In genomic region chr20:35618032-35618371, GRCh38 we compare ENCODE assay signal across 9 cellular contexts. TPM values are rescaled to one million over a fixed set of nuclear protein-coding genes. Genes with fewer than 3 reads are reported as not detected.
DNase-seq lines count a peak whose midpoint lies in the region; ATAC-seq, FAIRE-seq and TF ChIP-seq lines count a peak whose summit lies in the region.
"Had no signal": no experiment of that assay in that cellular context is flagged by ENCODE, and none has a peak within 500 bp of the region (broad histone marks: within the 10 kb centered on the region; RNA-seq: fewer than 3 reads in every experiment).

No MANE protein-coding gene starts in this region.

- H3K79me2 ChIP-seq in HepG2 (ENCODE audit: insufficient read depth, low read length) = peaks cover 15% of the 10 kb centered on the region

- TF ChIP-seq CTCF in HepG2 (CRISPR knock-in tag; IDR thresholded peaks at IDR 0.05) (no peak), transverse colon (IDR thresholded peaks at IDR 0.05) (no peak)

- DNase-seq in activated naive CD4-positive, alpha-beta T cell treated with anti-CD3 and anti-CD28 coated beads for 36 hours = no peak
- no peak for DNase-seq in activated naive CD4-positive, alpha-beta T cell treated with anti-CD3 and anti-CD28 coated beads, Interleukin-2, amount 50 U/mL, for 16 hours
- no peak for DNase-seq in adipocyte (ENCODE audit: low read depth)
- DNase-seq in HepG2 (ENCODE audit: low spot score) = no peak
- DNase-seq in transverse colon = no peak
- no peak for DNase-seq in anterior cingulate cortex (lab: John Stamatoyannopoulos, UW)
- DNase-seq: NCI-H2107 had no signal

- CTCF ChIA-PET in activated naive CD4-positive, alpha-beta T cell treated with anti-CD3 and anti-CD28 coated beads for 36 hours (lab: Charles Lee) = interaction anchor here (0.6 to 2.2 kb wide), 7 partner anchors 17 to 76 kb away, joined by 3 to 14 read pairs (median 5); partner anchors contain the start of gene ERGIC3
- CTCF ChIA-PET in HepG2 (lab: Yijun Ruan, JAX; ENCODE audit: low intra/inter-chr PET ratio, low total read pairs) = interaction anchor here (1.1 kb wide), 1 partner anchor 81 kb away, joined by 3 read pairs; no protein-coding TSS in a partner anchor

- peaks cover 4% of the 10 kb centered on the region for H3K27me3 Mint-ChIP-seq in activated naive CD4-positive, alpha-beta T cell treated with anti-CD3 and anti-CD28 coated beads for 36 hours (ENCODE audit: low read depth)

- H3K27ac ChIP-seq in HepG2 (ENCODE audit: extremely low read length, insufficient read depth, low read length) (peak overlapping the region; percentile 87), transverse colon (peak overlapping the region; percentile 90 to 98 (median 96))

- H3K27me3 ChIP-seq in adipocyte (replicated peaks; ENCODE audit: control insufficient read depth, insufficient read depth, low read length) (no peaks in the 10 kb centered on the region), HepG2 (ENCODE audit: control insufficient read depth in 1 of 2, insufficient read depth in 2 of 2, low read length in 2 of 2) (peaks cover 0 to 7% of the 10 kb centered on the region in 2 experiments; a peak in 1 of 5 replicates), transverse colon (no peaks in the 10 kb centered on the region)

- H4K20me1 ChIP-seq in HepG2 (ENCODE audit: insufficient read depth, low read length) = no peaks in the 10 kb centered on the region; the same call in 1 of the 2 replicates

- H3K4me1 ChIP-seq in adipocyte (ENCODE audit: control insufficient read depth, insufficient read depth, low read length) (peaks cover 18% of the 10 kb centered on the region), HepG2 (ENCODE audit: insufficient read depth, low read length) (peaks cover 26% of the 10 kb centered on the region), transverse colon (peaks cover 12 to 47% (median 37%) of the 10 kb centered on the region in 4 donors)

- POLR2A ChIA-PET in HepG2 (lab: Yijun Ruan, JAX) = interaction anchor here (0.7 to 6.7 kb wide), 24 partner anchors 13 to 333 kb away, joined by 3 to 152 read pairs (median 8); partner anchors contain the start of genes CEP250, CPNE1, EIF6 and ERGIC3

- peak overlapping the region; percentile 97 for H3K4me2 ChIP-seq in HepG2 (ENCODE audit: low read depth, low read length)

- TF ChIP-seq POLR2A in HepG2 (IDR thresholded peaks at IDR 0.05; ENCODE audit: insufficient read depth in 1 of 2, low read depth in 2 of 2, low read length in 2 of 2) (no peak), transverse colon (IDR thresholded peaks at IDR 0.05) (no peak)

- in situ Hi-C loops in HepG2 (cut with HindIII; ENCODE audit: extremely low pct_ligation_motif_present, low pct_unique_long_range_greater_than_20kb) = loop anchor here (5.0 kb wide), 1 partner anchor 44 kb away; the partner anchor contains the start of genes CPNE1 and RBM12
- in situ Hi-C loops in transverse colon (cut with MboI; ENCODE audit: low pct_ligation_motif_present in 1 of 4, low pct_unique_long_range_greater_than_20kb in 1 of 4, low sequenced_read_pairs in 3 of 4) = no loop called here

- intact Hi-C loops in activated naive CD4-positive, alpha-beta T cell treated with anti-CD3 and anti-CD28 coated beads for 36 hours (cut with micrococcal nuclease) = loop anchor here (5.0 kb wide), 2 partner anchors 161 to 434 kb away; partner anchors contain the start of gene CEP250
- intact Hi-C loops in HepG2 (cut with micrococcal nuclease; ENCODE audit: unreplicated experiment) (loop anchor here (5.0 kb wide), 3 partner anchors 51 to 124 kb away; partner anchors contain the start of genes ERGIC3 and RBM39), transverse colon (cut with DNase I; ENCODE audit: low total_unique reads) (no loop called here)

- H3K4me3 Mint-ChIP-seq in activated naive CD4-positive, alpha-beta T cell treated with anti-CD3 and anti-CD28 coated beads for 36 hours = peak overlapping the region; percentile 82

- H2AFZ ChIP-seq in HepG2 (ENCODE audit: low read length) = no peak overlapping the region

- TF ChIP-seq RAD21 in HepG2 (CRISPR knock-in tag; IDR thresholded peaks at IDR 0.05) = no peak

- no TSS peak for BruUV-seq in HepG2 (replicated peaks; lab: Mats Ljungman, UMichigan)

- H3K9me3 Mint-ChIP-seq in activated naive CD4-positive, alpha-beta T cell treated with anti-CD3 and anti-CD28 coated beads for 36 hours = no peaks in the 10 kb centered on the region

- H3K9me3 ChIP-seq in adipocyte (ENCODE audit: control insufficient read depth, low read length) (no peaks in the 10 kb centered on the region), HepG2 (ENCODE audit: low read length) (no peaks in the 10 kb centered on the region), transverse colon (no peaks in the 10 kb centered on the region)

- no peak for FAIRE-seq in HepG2 (lab: Jason Lieb, UNC)

- no peak for TF ChIP-seq EP300 in HepG2 (IDR thresholded peaks at IDR 0.05; ENCODE audit: low read depth in 2 of 2, low read length in 2 of 2)
- TF ChIP-seq EP300 in HepG2 (CRISPR knock-in tag; IDR thresholded peaks at IDR 0.05; ENCODE audit: borderline replicate concordance) = no peak
- no peak for TF ChIP-seq EP300 in transverse colon (IDR thresholded peaks at IDR 0.05; ENCODE audit: low read depth)

- H3K36me3 ChIP-seq in adipocyte (ENCODE audit: control insufficient read depth, insufficient read depth, low read length, severe bottlenecking) = no peaks in the 10 kb centered on the region
- H3K36me3 ChIP-seq in HepG2 (replicated peaks in 1 of 2; ENCODE audit: control insufficient read depth in 1 of 2, insufficient read depth in 2 of 2, low read length in 2 of 2) = peaks cover 5 to 14% of the 10 kb centered on the region in 2 experiments
- H3K36me3 ChIP-seq in transverse colon = no peaks in the 10 kb centered on the region

- peaks cover 2% of the 10 kb centered on the region for H3K36me3 Mint-ChIP-seq in activated naive CD4-positive, alpha-beta T cell treated with anti-CD3 and anti-CD28 coated beads for 36 hours (ENCODE audit: low read depth)

- H3K9ac ChIP-seq in adipocyte (ENCODE audit: low read length) (no peak overlapping the region), HepG2 (ENCODE audit: insufficient read depth, low read depth, low read length) (peak overlapping the region; percentile 85)

- WGBS in HepG2 (ENCODE audit: low lambda C conversion rate) = 1% methylated on average over 3 of the region's 3 CpGs
- WGBS in transverse colon (ENCODE audit: low coverage in 1 of 2), 2 donors = 10 to 15% methylated on average over 2 to 3 of the region's 3 CpGs

- H3K27ac Mint-ChIP-seq in activated naive CD4-positive, alpha-beta T cell treated with anti-CD3 and anti-CD28 coated beads for 36 hours = no peak overlapping the region

- peaks cover 48% of the 10 kb centered on the region for H3K4me1 Mint-ChIP-seq in activated naive CD4-positive, alpha-beta T cell treated with anti-CD3 and anti-CD28 coated beads for 36 hours (ENCODE audit: low read depth)

- ATAC-seq in HepG2 (no peak), GM21717 (IDR thresholded peaks at IDR 0.05; ENCODE audit: unreplicated experiment) (no peak), GM21528 (IDR thresholded peaks at IDR 0.05; ENCODE audit: low FRiP score, unreplicated experiment) (no peak)

- H3K4me3 ChIP-seq in adipocyte (ENCODE audit: low read length) (peak overlapping the region; percentile 72), HepG2 (replicated peaks in 1 of 3; ENCODE audit: insufficient read depth in 1 of 3, low read depth in 2 of 3, low read length in 3 of 3) (peak overlapping the region; percentile 67 to 96 (median 87)), transverse colon (peak overlapping the region in 2 of 4 donors; percentile 32 to 64)

RNA-seq across cellular contexts. Expression of gene SPAG4, which starts 2.4 kb away (rescaled TPM):
- 1 to 10 TPM; 2.9 to 3.6 TPM for total RNA-seq in activated naive CD4-positive, alpha-beta T cell treated with anti-CD3 and anti-CD28 coated beads for 36 hours
- total RNA-seq in HepG2 (2016; rRNA removed; fragmentation: Illumina TruSeq; extraction: Trizol) = 2.5 and 5.8 TPM in 2 replicates
- total RNA-seq in HepG2 (2016; cell fraction: cytosol; rRNA removed; fragmentation: Illumina TruSeq; extraction: Trizol; ENCODE audit: low read depth) = 2.5 and 4.4 TPM in 2 replicates
- total RNA-seq in HepG2 (2016; cell fraction: insoluble cytoplasmic fraction; rRNA removed; fragmentation: Illumina TruSeq; extraction: Trizol) = 4.1 and 5.3 TPM in 2 replicates
- total RNA-seq in HepG2 (2016; cell fraction: membrane; rRNA removed; fragmentation: Illumina TruSeq; extraction: Trizol) = 3.0 and 4.9 TPM in 2 replicates
- total RNA-seq in HepG2 (2016; cell fraction: nucleus; rRNA removed; fragmentation: Illumina TruSeq; extraction: Trizol) = 3.3 and 6.5 TPM in 2 replicates
- 137 and 149 TPM in 2 replicates for polyA plus RNA-seq in HepG2 (2011; rRNA removed)
- polyA plus RNA-seq in HepG2 (2011; cell fraction: cytosol; rRNA removed) = 115 and 170 TPM in 2 replicates
- 334 and 438 TPM in 2 replicates for polyA plus RNA-seq in HepG2 (2011; cell fraction: nucleus; rRNA removed)
- 64.5 and 105 TPM in 2 replicates for polyA plus RNA-seq in HepG2 (2012)
- 3.0 and 3.3 TPM in 2 replicates for polyA plus RNA-seq in HepG2 (2016; cell fraction: cytosol; fragmentation: Illumina TruSeq; extraction: Trizol; ENCODE audit: low read depth)
- polyA plus RNA-seq in HepG2 (2016; cell fraction: insoluble cytoplasmic fraction; fragmentation: Illumina TruSeq; extraction: Trizol; ENCODE audit: low read depth) = 2.3 and 4.7 TPM in 2 replicates
- polyA plus RNA-seq in HepG2 (2016; cell fraction: membrane; fragmentation: Illumina TruSeq; extraction: Trizol; ENCODE audit: low read depth) = 3.0 TPM in 2 replicates
- 9.7 and 14.0 TPM in 2 replicates for polyA plus RNA-seq in HepG2 (2016; cell fraction: nucleus; fragmentation: Illumina TruSeq; extraction: Trizol; ENCODE audit: insufficient read depth, low read depth)
- polyA minus RNA-seq in HepG2 (2011; rRNA and poly(A)+ RNA removed; ENCODE audit: low replicate concordance) = 2.7 and 72.2 TPM in 2 replicates
- 33.7 and 35.8 TPM in 2 replicates for polyA minus RNA-seq in HepG2 (2011; cell fraction: cytosol; rRNA and poly(A)+ RNA removed)
- 26.8 and 32.9 TPM in 2 replicates for polyA minus RNA-seq in HepG2 (2011; cell fraction: nucleus; rRNA and poly(A)+ RNA removed)
- 10 to 100 TPM in 1 of 4 donors, 1 to 10 TPM in 1, not detected in 2; 3.3 to 17.5 TPM for total RNA-seq in transverse colon

RNA-seq across cellular contexts. Expression of gene CPNE1, which starts 46.7 kb away (rescaled TPM):
- total RNA-seq in activated naive CD4-positive, alpha-beta T cell treated with anti-CD3 and anti-CD28 coated beads for 36 hours = 100 to 1,000 TPM; 261 to 281 TPM
- total RNA-seq in HepG2 (2016; rRNA removed; fragmentation: Illumina TruSeq; extraction: Trizol) (431 and 439 TPM in 2 replicates), transverse colon (100 to 1,000 TPM in 3 of 4 donors, 10 to 100 TPM in 1; 67.7 to 225 (median 132) TPM)
- total RNA-seq in HepG2 (2016; cell fraction: cytosol; rRNA removed; fragmentation: Illumina TruSeq; extraction: Trizol; ENCODE audit: low read depth) = 101 and 106 TPM in 2 replicates
- total RNA-seq in HepG2 (2016; cell fraction: insoluble cytoplasmic fraction; rRNA removed; fragmentation: Illumina TruSeq; extraction: Trizol) = 375 and 428 TPM in 2 replicates
- 226 and 229 TPM in 2 replicates for total RNA-seq in HepG2 (2016; cell fraction: membrane; rRNA removed; fragmentation: Illumina TruSeq; extraction: Trizol)
- total RNA-seq in HepG2 (2016; cell fraction: nucleus; rRNA removed; fragmentation: Illumina TruSeq; extraction: Trizol) = 227 and 285 TPM in 2 replicates
- polyA plus RNA-seq in HepG2 (2011; rRNA removed) = 369 and 408 TPM in 2 replicates
- polyA plus RNA-seq in HepG2 (2011; cell fraction: cytosol; rRNA removed) = 458 and 619 TPM in 2 replicates
- polyA plus RNA-seq in HepG2 (2011; cell fraction: nucleus; rRNA removed) = 810 and 933 TPM in 2 replicates
- polyA plus RNA-seq in HepG2 (2012) = 457 and 478 TPM in 2 replicates
- 121 and 137 TPM in 2 replicates for polyA plus RNA-seq in HepG2 (2016; cell fraction: cytosol; fragmentation: Illumina TruSeq; extraction: Trizol; ENCODE audit: low read depth)
- polyA plus RNA-seq in HepG2 (2016; cell fraction: insoluble cytoplasmic fraction; fragmentation: Illumina TruSeq; extraction: Trizol; ENCODE audit: low read depth) = 374 and 508 TPM in 2 replicates
- 213 and 247 TPM in 2 replicates for polyA plus RNA-seq in HepG2 (2016; cell fraction: membrane; fragmentation: Illumina TruSeq; extraction: Trizol; ENCODE audit: low read depth)
- polyA plus RNA-seq in HepG2 (2016; cell fraction: nucleus; fragmentation: Illumina TruSeq; extraction: Trizol; ENCODE audit: insufficient read depth, low read depth) = 541 and 549 TPM in 2 replicates
- polyA minus RNA-seq in HepG2 (2011; rRNA and poly(A)+ RNA removed; ENCODE audit: low replicate concordance) = 283 and 707 TPM in 2 replicates
- 243 and 283 TPM in 2 replicates for polyA minus RNA-seq in HepG2 (2011; cell fraction: cytosol; rRNA and poly(A)+ RNA removed)
- polyA minus RNA-seq in HepG2 (2011; cell fraction: nucleus; rRNA and poly(A)+ RNA removed) = 258 and 260 TPM in 2 replicates

RNA-seq across cellular contexts. Expression of gene RBM12, which starts 46.7 kb away (rescaled TPM):
- total RNA-seq in activated naive CD4-positive, alpha-beta T cell treated with anti-CD3 and anti-CD28 coated beads for 36 hours = 100 to 1,000 TPM; 106 to 110 TPM
- total RNA-seq in HepG2 (2016; rRNA removed; fragmentation: Illumina TruSeq; extraction: Trizol) = 104 and 111 TPM in 2 replicates
- 14.8 and 16.3 TPM in 2 replicates for total RNA-seq in HepG2 (2016; cell fraction: cytosol; rRNA removed; fragmentation: Illumina TruSeq; extraction: Trizol; ENCODE audit: low read depth)
- 99.0 and 104 TPM in 2 replicates for total RNA-seq in HepG2 (2016; cell fraction: insoluble cytoplasmic fraction; rRNA removed; fragmentation: Illumina TruSeq; extraction: Trizol)
- 35.0 and 42.5 TPM in 2 replicates for total RNA-seq in HepG2 (2016; cell fraction: membrane; rRNA removed; fragmentation: Illumina TruSeq; extraction: Trizol)
- 73.6 and 78.3 TPM in 2 replicates for total RNA-seq in HepG2 (2016; cell fraction: nucleus; rRNA removed; fragmentation: Illumina TruSeq; extraction: Trizol)
- polyA plus RNA-seq in HepG2 (2011; rRNA removed) = 84.9 and 97.9 TPM in 2 replicates
- polyA plus RNA-seq in HepG2 (2011; cell fraction: cytosol; rRNA removed) = 68.6 and 77.9 TPM in 2 replicates
- 101 and 129 TPM in 2 replicates for polyA plus RNA-seq in HepG2 (2011; cell fraction: nucleus; rRNA removed)
- polyA plus RNA-seq in HepG2 (2012) = 41.4 and 42.7 TPM in 2 replicates
- polyA plus RNA-seq in HepG2 (2016; cell fraction: cytosol; fragmentation: Illumina TruSeq; extraction: Trizol; ENCODE audit: low read depth) = 1.7 and 2.2 TPM in 2 replicates
- 58.1 and 68.5 TPM in 2 replicates for polyA plus RNA-seq in HepG2 (2016; cell fraction: insoluble cytoplasmic fraction; fragmentation: Illumina TruSeq; extraction: Trizol; ENCODE audit: low read depth)
- polyA plus RNA-seq in HepG2 (2016; cell fraction: membrane; fragmentation: Illumina TruSeq; extraction: Trizol; ENCODE audit: low read depth) = 8.8 and 10.1 TPM in 2 replicates
- 74.6 and 75.6 TPM in 2 replicates for polyA plus RNA-seq in HepG2 (2016; cell fraction: nucleus; fragmentation: Illumina TruSeq; extraction: Trizol; ENCODE audit: insufficient read depth, low read depth)
- polyA minus RNA-seq in HepG2 (2011; rRNA and poly(A)+ RNA removed; ENCODE audit: low replicate concordance) = 373 and 464 TPM in 2 replicates
- polyA minus RNA-seq in HepG2 (2011; cell fraction: cytosol; rRNA and poly(A)+ RNA removed) = 67.4 and 80.5 TPM in 2 replicates
- polyA minus RNA-seq in HepG2 (2011; cell fraction: nucleus; rRNA and poly(A)+ RNA removed) = 128 and 140 TPM in 2 replicates
- total RNA-seq in transverse colon = 10 to 100 TPM; 24.7 to 33.8 (median 29.3) TPM
